In the genomic region with DNA sequence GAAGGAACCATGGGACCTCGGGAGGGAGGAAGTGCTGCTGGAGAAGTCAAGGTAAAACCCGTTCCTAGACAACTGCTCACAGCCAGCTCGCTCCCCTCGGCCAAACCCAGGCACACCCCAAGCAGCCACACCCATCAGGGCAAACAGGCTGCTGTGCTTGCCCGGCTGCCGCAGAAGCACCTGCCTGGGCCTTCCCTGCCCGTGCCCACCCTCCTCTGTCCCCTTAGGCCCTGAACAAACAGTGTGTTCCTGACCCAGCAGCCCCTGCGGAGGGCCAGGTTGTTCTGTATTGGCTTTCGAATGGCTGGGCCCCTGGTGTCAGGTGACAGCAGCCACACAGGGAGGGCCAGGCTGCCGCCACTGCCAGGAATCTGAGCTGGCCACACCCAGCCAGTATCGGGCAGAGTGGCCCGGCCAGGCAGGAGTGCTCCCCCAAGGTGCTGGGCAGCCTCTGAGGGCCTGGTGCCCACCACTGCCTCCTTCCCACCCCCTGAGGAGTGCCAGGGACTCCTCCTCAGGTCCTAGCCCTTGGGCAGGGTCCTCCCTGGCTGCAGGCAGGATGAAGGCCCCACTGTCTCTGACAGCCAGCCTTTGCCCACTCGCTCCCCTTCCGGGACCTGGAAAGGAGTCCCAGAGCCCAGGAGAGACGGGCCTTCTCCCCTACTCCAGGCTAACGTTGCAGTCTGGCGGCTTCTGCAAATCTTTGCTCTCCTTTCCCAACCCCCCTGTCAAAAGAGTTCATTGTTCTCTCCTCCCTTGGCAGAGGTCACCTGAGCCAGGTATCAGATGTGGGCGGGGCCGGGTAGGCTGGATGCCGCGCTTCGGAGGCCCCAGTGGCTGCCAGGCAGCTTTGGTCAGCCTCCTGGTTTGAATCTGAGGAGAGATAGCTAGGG, we compare ENCODE assay signal across 1 cellular context.
TF ChIP-seq lines count a peak whose summit lies in the region.

No MANE protein-coding gene starts in this region.

TF ChIP-seq in HepG2, 621 proteins besides CTCF, POLR2A, EP300 and RAD21 (continued from another document and continues in another):
- TF ChIP-seq, protein P1, sequence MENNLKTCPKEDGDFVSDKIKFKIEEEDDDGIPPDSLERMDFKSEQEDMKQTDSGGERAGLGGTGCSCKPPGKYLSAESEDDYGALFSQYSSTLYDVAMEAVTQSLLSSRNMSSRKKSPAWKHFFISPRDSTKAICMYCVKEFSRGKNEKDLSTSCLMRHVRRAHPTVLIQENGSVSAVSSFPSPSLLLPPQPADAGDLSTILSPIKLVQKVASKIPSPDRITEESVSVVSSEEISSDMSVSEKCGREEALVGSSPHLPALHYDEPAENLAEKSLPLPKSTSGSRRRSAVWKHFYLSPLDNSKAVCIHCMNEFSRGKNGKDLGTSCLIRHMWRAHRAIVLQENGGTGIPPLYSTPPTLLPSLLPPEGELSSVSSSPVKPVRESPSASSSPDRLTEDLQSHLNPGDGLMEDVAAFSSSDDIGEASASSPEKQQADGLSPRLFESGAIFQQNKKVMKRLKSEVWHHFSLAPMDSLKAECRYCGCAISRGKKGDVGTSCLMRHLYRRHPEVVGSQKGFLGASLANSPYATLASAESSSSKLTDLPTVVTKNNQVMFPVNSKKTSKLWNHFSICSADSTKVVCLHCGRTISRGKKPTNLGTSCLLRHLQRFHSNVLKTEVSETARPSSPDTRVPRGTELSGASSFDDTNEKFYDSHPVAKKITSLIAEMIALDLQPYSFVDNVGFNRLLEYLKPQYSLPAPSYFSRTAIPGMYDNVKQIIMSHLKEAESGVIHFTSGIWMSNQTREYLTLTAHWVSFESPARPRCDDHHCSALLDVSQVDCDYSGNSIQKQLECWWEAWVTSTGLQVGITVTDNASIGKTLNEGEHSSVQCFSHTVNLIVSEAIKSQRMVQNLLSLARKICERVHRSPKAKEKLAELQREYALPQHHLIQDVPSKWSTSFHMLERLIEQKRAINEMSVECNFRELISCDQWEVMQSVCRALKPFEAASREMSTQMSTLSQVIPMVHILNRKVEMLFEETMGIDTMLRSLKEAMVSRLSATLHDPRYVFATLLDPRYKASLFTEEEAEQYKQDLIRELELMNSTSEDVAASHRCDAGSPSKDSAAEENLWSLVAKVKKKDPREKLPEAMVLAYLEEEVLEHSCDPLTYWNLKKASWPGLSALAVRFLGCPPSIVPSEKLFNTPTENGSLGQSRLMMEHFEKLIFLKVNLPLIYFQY (CRISPR knock-in tag; IDR thresholded peaks at IDR 0.05; ENCODE audit: borderline replicate concordance): no peak
- TF ChIP-seq PCBP1 (IDR thresholded peaks at IDR 0.05; ENCODE audit: borderline replicate concordance, low read depth, low read length) (no peak), ZNF546 (CRISPR knock-in tag; conservative IDR thresholded peaks at IDR 0.05) (0 out of 2 replicates have a peak, but pooled peaks have one; percentile 64), ZNF138 (CRISPR knock-in tag; IDR thresholded peaks at IDR 0.05; ENCODE audit: low read depth) (no peak; the same call in 1 of the 2 replicates), TARDBP (CRISPR knock-in tag; IDR thresholded peaks at IDR 0.05) (peak; percentile 69; the same call in 1 of the 2 replicates), YEATS4 (CRISPR knock-in tag; IDR thresholded peaks at IDR 0.05; ENCODE audit: borderline replicate concordance) (peak; percentile 85), GABPB1 (CRISPR knock-in tag; IDR thresholded peaks at IDR 0.05) (peak; percentile 74), ZNF468 (CRISPR knock-in tag; IDR thresholded peaks at IDR 0.05) (no peak), ZBTB21 (CRISPR knock-in tag; IDR thresholded peaks at IDR 0.05) (no peak), ZFY (CRISPR knock-in tag; IDR thresholded peaks at IDR 0.05) (peak; percentile 69), GATAD2A (CRISPR knock-in tag; IDR thresholded peaks at IDR 0.05) (peak; percentile 82), MYC (CRISPR knock-in tag; IDR thresholded peaks at IDR 0.05; ENCODE audit: borderline replicate concordance) (peak; percentile 61; the same call in 1 of the 2 replicates), ZMYM4 (CRISPR knock-in tag; IDR thresholded peaks at IDR 0.05) (peak; percentile 79), SIX1 (CRISPR knock-in tag; IDR thresholded peaks at IDR 0.05; ENCODE audit: borderline replicate concordance) (peak; percentile 95), TBL1XR1 (IDR thresholded peaks at IDR 0.05; ENCODE audit: borderline replicate concordance, low read length, partially characterized antibody) (no peak), ZNF879 (CRISPR knock-in tag; IDR thresholded peaks at IDR 0.05) (no peak), ZNF644 (CRISPR knock-in tag; IDR thresholded peaks at IDR 0.05; ENCODE audit: low read depth) (no peak), RAD51 (IDR thresholded peaks at IDR 0.05; ENCODE audit: borderline replicate concordance) (no peak; the same call in 1 of the 2 replicates), FOXC1 (CRISPR knock-in tag; IDR thresholded peaks at IDR 0.05; ENCODE audit: borderline replicate concordance) (peak; percentile 60; the same call in 1 of the 2 replicates), ZNF75D (CRISPR knock-in tag; IDR thresholded peaks at IDR 0.05; ENCODE audit: borderline replicate concordance) (no peak), CHD4 (IDR thresholded peaks at IDR 0.05; ENCODE audit: borderline replicate concordance, low read length) (0 out of 2 replicates have a peak, but pooled peaks have one; percentile 29), SSRP1 (CRISPR knock-in tag; IDR thresholded peaks at IDR 0.05) (0 out of 2 replicates have a peak, but pooled peaks have one; percentile 52)
- TF ChIP-seq, protein P2, sequence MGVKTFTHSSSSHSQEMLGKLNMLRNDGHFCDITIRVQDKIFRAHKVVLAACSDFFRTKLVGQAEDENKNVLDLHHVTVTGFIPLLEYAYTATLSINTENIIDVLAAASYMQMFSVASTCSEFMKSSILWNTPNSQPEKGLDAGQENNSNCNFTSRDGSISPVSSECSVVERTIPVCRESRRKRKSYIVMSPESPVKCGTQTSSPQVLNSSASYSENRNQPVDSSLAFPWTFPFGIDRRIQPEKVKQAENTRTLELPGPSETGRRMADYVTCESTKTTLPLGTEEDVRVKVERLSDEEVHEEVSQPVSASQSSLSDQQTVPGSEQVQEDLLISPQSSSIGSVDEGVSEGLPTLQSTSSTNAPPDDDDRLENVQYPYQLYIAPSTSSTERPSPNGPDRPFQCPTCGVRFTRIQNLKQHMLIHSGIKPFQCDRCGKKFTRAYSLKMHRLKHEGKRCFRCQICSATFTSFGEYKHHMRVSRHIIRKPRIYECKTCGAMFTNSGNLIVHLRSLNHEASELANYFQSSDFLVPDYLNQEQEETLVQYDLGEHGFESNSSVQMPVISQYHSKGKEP (CRISPR knock-in tag; IDR thresholded peaks at IDR 0.05): no peak
- TF ChIP-seq, protein P3, sequence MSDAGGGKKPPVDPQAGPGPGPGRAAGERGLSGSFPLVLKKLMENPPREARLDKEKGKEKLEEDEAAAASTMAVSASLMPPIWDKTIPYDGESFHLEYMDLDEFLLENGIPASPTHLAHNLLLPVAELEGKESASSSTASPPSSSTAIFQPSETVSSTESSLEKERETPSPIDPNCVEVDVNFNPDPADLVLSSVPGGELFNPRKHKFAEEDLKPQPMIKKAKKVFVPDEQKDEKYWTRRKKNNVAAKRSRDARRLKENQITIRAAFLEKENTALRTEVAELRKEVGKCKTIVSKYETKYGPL (CRISPR knock-in tag; IDR thresholded peaks at IDR 0.05): no peak
- TF ChIP-seq, protein P4, sequence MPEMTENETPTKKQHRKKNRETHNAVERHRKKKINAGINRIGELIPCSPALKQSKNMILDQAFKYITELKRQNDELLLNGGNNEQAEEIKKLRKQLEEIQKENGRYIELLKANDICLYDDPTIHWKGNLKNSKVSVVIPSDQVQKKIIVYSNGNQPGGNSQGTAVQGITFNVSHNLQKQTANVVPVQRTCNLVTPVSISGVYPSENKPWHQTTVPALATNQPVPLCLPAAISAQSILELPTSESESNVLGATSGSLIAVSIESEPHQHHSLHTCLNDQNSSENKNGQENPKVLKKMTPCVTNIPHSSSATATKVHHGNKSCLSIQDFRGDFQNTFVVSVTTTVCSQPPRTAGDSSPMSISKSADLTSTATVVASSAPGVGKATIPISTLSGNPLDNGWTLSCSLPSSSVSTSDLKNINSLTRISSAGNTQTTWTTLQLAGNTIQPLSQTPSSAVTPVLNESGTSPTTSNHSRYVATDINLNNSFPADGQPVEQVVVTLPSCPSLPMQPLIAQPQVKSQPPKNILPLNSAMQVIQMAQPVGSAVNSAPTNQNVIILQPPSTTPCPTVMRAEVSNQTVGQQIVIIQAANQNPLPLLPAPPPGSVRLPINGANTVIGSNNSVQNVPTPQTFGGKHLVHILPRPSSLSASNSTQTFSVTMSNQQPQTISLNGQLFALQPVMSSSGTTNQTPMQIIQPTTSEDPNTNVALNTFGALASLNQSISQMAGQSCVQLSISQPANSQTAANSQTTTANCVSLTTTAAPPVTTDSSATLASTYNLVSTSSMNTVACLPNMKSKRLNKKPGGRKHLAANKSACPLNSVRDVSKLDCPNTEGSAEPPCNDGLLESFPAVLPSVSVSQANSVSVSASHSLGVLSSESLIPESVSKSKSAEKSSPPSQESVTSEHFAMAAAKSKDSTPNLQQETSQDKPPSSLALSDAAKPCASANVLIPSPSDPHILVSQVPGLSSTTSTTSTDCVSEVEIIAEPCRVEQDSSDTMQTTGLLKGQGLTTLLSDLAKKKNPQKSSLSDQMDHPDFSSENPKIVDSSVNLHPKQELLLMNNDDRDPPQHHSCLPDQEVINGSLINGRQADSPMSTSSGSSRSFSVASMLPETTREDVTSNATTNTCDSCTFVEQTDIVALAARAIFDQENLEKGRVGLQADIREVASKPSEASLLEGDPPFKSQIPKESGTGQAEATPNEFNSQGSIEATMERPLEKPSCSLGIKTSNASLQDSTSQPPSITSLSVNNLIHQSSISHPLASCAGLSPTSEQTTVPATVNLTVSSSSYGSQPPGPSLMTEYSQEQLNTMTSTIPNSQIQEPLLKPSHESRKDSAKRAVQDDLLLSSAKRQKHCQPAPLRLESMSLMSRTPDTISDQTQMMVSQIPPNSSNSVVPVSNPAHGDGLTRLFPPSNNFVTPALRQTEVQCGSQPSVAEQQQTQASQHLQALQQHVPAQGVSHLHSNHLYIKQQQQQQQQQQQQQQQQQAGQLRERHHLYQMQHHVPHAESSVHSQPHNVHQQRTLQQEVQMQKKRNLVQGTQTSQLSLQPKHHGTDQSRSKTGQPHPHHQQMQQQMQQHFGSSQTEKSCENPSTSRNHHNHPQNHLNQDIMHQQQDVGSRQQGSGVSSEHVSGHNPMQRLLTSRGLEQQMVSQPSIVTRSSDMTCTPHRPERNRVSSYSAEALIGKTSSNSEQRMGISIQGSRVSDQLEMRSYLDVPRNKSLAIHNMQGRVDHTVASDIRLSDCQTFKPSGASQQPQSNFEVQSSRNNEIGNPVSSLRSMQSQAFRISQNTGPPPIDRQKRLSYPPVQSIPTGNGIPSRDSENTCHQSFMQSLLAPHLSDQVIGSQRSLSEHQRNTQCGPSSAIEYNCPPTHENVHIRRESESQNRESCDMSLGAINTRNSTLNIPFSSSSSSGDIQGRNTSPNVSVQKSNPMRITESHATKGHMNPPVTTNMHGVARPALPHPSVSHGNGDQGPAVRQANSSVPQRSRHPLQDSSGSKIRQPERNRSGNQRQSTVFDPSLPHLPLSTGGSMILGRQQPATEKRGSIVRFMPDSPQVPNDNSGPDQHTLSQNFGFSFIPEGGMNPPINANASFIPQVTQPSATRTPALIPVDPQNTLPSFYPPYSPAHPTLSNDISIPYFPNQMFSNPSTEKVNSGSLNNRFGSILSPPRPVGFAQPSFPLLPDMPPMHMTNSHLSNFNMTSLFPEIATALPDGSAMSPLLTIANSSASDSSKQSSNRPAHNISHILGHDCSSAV (CRISPR knock-in tag; IDR thresholded peaks at IDR 0.05; ENCODE audit: borderline replicate concordance): no peak
- TF ChIP-seq, protein P5, sequence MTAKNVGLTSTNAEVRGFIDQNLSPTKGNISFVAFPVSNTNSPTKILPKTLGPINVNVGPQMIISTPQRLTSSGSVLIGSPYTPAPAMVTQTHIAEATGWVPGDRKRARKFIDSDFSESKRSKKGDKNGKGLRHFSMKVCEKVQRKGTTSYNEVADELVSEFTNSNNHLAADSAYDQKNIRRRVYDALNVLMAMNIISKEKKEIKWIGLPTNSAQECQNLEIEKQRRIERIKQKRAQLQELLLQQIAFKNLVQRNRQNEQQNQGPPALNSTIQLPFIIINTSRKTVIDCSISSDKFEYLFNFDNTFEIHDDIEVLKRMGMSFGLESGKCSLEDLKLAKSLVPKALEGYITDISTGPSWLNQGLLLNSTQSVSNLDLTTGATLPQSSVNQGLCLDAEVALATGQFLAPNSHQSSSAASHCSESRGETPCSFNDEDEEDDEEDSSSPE (CRISPR knock-in tag; IDR thresholded peaks at IDR 0.05): no peak
- TF ChIP-seq, protein P6, sequence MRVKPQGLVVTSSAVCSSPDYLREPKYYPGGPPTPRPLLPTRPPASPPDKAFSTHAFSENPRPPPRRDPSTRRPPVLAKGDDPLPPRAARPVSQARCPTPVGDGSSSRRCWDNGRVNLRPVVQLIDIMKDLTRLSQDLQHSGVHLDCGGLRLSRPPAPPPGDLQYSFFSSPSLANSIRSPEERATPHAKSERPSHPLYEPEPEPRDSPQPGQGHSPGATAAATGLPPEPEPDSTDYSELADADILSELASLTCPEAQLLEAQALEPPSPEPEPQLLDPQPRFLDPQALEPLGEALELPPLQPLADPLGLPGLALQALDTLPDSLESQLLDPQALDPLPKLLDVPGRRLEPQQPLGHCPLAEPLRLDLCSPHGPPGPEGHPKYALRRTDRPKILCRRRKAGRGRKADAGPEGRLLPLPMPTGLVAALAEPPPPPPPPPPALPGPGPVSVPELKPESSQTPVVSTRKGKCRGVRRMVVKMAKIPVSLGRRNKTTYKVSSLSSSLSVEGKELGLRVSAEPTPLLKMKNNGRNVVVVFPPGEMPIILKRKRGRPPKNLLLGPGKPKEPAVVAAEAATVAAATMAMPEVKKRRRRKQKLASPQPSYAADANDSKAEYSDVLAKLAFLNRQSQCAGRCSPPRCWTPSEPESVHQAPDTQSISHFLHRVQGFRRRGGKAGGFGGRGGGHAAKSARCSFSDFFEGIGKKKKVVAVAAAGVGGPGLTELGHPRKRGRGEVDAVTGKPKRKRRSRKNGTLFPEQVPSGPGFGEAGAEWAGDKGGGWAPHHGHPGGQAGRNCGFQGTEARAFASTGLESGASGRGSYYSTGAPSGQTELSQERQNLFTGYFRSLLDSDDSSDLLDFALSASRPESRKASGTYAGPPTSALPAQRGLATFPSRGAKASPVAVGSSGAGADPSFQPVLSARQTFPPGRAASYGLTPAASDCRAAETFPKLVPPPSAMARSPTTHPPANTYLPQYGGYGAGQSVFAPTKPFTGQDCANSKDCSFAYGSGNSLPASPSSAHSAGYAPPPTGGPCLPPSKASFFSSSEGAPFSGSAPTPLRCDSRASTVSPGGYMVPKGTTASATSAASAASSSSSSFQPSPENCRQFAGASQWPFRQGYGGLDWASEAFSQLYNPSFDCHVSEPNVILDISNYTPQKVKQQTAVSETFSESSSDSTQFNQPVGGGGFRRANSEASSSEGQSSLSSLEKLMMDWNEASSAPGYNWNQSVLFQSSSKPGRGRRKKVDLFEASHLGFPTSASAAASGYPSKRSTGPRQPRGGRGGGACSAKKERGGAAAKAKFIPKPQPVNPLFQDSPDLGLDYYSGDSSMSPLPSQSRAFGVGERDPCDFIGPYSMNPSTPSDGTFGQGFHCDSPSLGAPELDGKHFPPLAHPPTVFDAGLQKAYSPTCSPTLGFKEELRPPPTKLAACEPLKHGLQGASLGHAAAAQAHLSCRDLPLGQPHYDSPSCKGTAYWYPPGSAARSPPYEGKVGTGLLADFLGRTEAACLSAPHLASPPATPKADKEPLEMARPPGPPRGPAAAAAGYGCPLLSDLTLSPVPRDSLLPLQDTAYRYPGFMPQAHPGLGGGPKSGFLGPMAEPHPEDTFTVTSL (CRISPR knock-in tag; IDR thresholded peaks at IDR 0.05; ENCODE audit: borderline replicate concordance): 0 out of 2 replicates have a peak, but pooled peaks have one; percentile 14
